ENCODE assay signal across 10 cellular contexts in genomic region chr1:24381256-24381655, GRCh38.
"Had no signal": no experiment of that assay in that cellular context is flagged by ENCODE, and none has a peak within 500 bp of the region (broad histone marks: within the 10 kb centered on the region; RNA-seq: fewer than 3 reads in every experiment).

No MANE protein-coding gene starts in this region.

- ATAC-seq: activated CD4-positive, CD25-positive, alpha-beta regulatory T cell treated with anti-CD3 and anti-CD28 coated beads, Interleukin-2, amount 50 U/mL, for 24 hours; gastroesophageal sphincter; naive thymus-derived CD8-positive, alpha-beta T cell had no signal

- H3K9me3 Mint-ChIP-seq: naive thymus-derived CD8-positive, alpha-beta T cell had no signal

- H3K4me1 ChIP-seq: gastroesophageal sphincter, tibial artery had no signal

- H3K9me3 ChIP-seq: gastroesophageal sphincter, tibial artery had no signal

- H3K27me3 ChIP-seq: cardiac muscle cell, gastroesophageal sphincter, tibial artery had no signal

- H3K27ac Mint-ChIP-seq: naive thymus-derived CD8-positive, alpha-beta T cell had no signal

- H3K36me3 ChIP-seq: cardiac muscle cell had no signal

- H3K4me3 Mint-ChIP-seq: naive thymus-derived CD8-positive, alpha-beta T cell had no signal

- DNase-seq: activated CD4-positive, alpha-beta T cell treated with anti-CD3 and anti-CD28 coated beads, Interleukin-2, amount 50 U/mL, for 48 hours; activated CD8-positive, alpha-beta memory T cell treated with anti-CD3 and anti-CD28 coated beads, Interleukin-2, amount 50 U/mL, for 4 hours; activated naive CD4-positive, alpha-beta T cell treated with Interleukin-2 at 50 U/mL for 16 hours; kidney; nucleus accumbens had no signal

- H3K4me3 ChIP-seq: cardiac muscle cell, gastroesophageal sphincter, tibial artery had no signal

- H3K27me3 Mint-ChIP-seq: naive thymus-derived CD8-positive, alpha-beta T cell had no signal

- H3K27ac ChIP-seq: cardiac muscle cell, gastroesophageal sphincter, tibial artery had no signal
